ENCODE assay signal across 11 cellular contexts in the genomic region with DNA sequence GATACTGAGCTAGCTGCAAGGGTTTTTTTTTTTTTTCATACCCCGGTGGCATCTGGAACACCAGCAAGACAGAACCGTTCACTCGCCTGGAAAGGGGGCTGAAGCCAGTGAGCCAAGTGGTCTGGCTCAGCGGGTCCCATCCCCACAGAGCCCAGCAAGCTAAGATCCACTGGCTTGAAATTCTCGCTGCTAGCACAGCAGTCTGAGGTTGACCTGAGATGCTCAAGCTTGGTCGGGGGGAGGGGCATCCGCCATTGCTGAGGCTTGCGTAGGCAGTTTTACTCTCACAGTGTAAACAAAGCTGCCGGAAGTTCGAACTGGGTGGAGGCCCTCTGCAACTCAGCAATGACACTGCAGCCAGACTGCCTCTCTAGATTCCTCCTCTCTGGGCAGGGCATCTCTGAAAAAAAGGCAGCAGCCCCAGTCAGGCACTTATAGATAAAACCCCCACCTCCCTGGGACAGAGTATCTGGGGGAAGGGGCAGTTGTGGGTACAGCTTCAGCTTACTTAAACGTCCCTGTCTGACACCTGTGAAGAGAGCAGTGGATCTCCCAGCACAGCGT. TPM values are rescaled to one million over a fixed set of nuclear protein-coding genes. Genes with fewer than 3 reads are reported as not detected.
DNase-seq lines count a peak whose midpoint lies in the region; ATAC-seq and TF ChIP-seq lines count a peak whose summit lies in the region.
"Had no signal": no experiment of that assay in that cellular context is flagged by ENCODE, and none has a peak within 500 bp of the region (broad histone marks: within the 10 kb centered on the region; RNA-seq: fewer than 3 reads in every experiment).

No MANE protein-coding gene starts in this region.

- H3K36me3 Mint-ChIP-seq in T-helper 2 cell treated with Interferon-gamma antibody and Interleukin-4, amounts not matched to agents 5 μg/mL and 100 μg/mL, for 36 hours (ENCODE audit: low read depth) = peaks cover 18% of the 10 kb centered on the region
- peaks cover 17% of the 10 kb centered on the region for H3K36me3 Mint-ChIP-seq in glutamatergic neuron (ENCODE audit: unreplicated experiment)

- H3K9me3 Mint-ChIP-seq in T-helper 2 cell treated with Interferon-gamma antibody and Interleukin-4, amounts not matched to agents 5 μg/mL and 100 μg/mL, for 36 hours = peaks cover 14% of the 10 kb centered on the region
- peaks cover 13% of the 10 kb centered on the region for H3K9me3 Mint-ChIP-seq in glutamatergic neuron (ENCODE audit: unreplicated experiment)

- H3K27ac Mint-ChIP-seq in T-helper 2 cell treated with Interferon-gamma antibody and Interleukin-4, amounts not matched to agents 5 μg/mL and 100 μg/mL, for 36 hours = no peak overlapping the region
- no peak overlapping the region for H3K27ac Mint-ChIP-seq in glutamatergic neuron (ENCODE audit: unreplicated experiment)

- H3K4me3 Mint-ChIP-seq in T-helper 2 cell treated with Interferon-gamma antibody and Interleukin-4, amounts not matched to agents 5 μg/mL and 100 μg/mL, for 36 hours = no peak overlapping the region
- no peak overlapping the region for H3K4me3 Mint-ChIP-seq in glutamatergic neuron (ENCODE audit: unreplicated experiment)
- H3K4me3 Mint-ChIP-seq: naive B cell had no signal

- ATAC-seq in HG03039 (IDR thresholded peaks at IDR 0.05; ENCODE audit: unreplicated experiment) = no peak

- DNase-seq in T-helper 2 cell (peak in 4 of 5 experiments; percentile 35 to 87 (median 51)), glutamatergic neuron (peak; percentile 32), NCI-H774 (lab: John Stamatoyannopoulos, UW) (no peak), NCI-H1092 treated with DMSO at 0.1 percent for 48 hours (lab: John Stamatoyannopoulos, UW) (no peak)
- no peak for DNase-seq in T-helper 2 cell treated with Interferon-gamma antibody and Interleukin-4, amounts not matched to agents 5 μg/mL and 100 μg/mL, for 36 hours (ENCODE audit: low spot score)
- DNase-seq in activated CD4-positive, alpha-beta T cell treated with anti-CD3 and anti-CD28 coated beads, Interleukin-2, amount 50 U/mL, for 1 hour = peak; percentile 55
- peak; percentile 6 to 30 for DNase-seq in stimulated activated CD4-positive, alpha-beta T cell treated with anti-CD3 and anti-CD28 coated beads, Interleukin-4, amount 100 ng/mL, for 48 hours (ENCODE audit: low read depth in 2 of 2)
- DNase-seq: effector CD8-positive, alpha-beta T cell; KBM-7; naive B cell had no signal

- H3K27me3 Mint-ChIP-seq in T-helper 2 cell treated with Interferon-gamma antibody and Interleukin-4, amounts not matched to agents 5 μg/mL and 100 μg/mL, for 36 hours (ENCODE audit: low read depth) = no peaks in the 10 kb centered on the region
- peaks cover 8% of the 10 kb centered on the region for H3K27me3 Mint-ChIP-seq in glutamatergic neuron (ENCODE audit: unreplicated experiment)

- no peak for TF ChIP-seq CTCF in glutamatergic neuron (IDR thresholded peaks at IDR 0.05; ENCODE audit: partially characterized antibody, unreplicated experiment)

- H3K4me1 Mint-ChIP-seq in T-helper 2 cell treated with Interferon-gamma antibody and Interleukin-4, amounts not matched to agents 5 μg/mL and 100 μg/mL, for 36 hours (ENCODE audit: low read depth) = peaks cover 11% of the 10 kb centered on the region
- H3K4me1 Mint-ChIP-seq in glutamatergic neuron (ENCODE audit: low read depth, unreplicated experiment) = peaks cover 6% of the 10 kb centered on the region

RNA-seq across cellular contexts. Expression of a gene that starts 5.1 kb away (rescaled TPM):
- total RNA-seq in glutamatergic neuron (ENCODE audit: unreplicated experiment) = 228 TPM

RNA-seq across cellular contexts. Expression of a gene that starts 31.0 kb away (rescaled TPM):
- 12.7 TPM for total RNA-seq in glutamatergic neuron (ENCODE audit: unreplicated experiment)

Comparison
In these comparisons a context has a peak if more than half of its experiments do, and no peak if none do; other contexts are left out.
1. DNase-seq: peak in T-helper 2 cell (4 of 5), activated CD4-positive, alpha-beta T cell treated with anti-CD3 and anti-CD28 coated beads, Interleukin-2, amount 50 U/mL, for 1 hour (single experiment), glutamatergic neuron (single experiment) and stimulated activated CD4-positive, alpha-beta T cell treated with anti-CD3 and anti-CD28 coated beads, Interleukin-4, amount 100 ng/mL, for 48 hours (2 of 2); none in T-helper 2 cell treated with Interferon-gamma antibody and Interleukin-4, amounts not matched to agents 5 μg/mL and 100 μg/mL, for 36 hours (single experiment), NCI-H774 (single experiment) and NCI-H1092 treated with DMSO at 0.1 percent for 48 hours (single experiment).